In the genomic region with DNA sequence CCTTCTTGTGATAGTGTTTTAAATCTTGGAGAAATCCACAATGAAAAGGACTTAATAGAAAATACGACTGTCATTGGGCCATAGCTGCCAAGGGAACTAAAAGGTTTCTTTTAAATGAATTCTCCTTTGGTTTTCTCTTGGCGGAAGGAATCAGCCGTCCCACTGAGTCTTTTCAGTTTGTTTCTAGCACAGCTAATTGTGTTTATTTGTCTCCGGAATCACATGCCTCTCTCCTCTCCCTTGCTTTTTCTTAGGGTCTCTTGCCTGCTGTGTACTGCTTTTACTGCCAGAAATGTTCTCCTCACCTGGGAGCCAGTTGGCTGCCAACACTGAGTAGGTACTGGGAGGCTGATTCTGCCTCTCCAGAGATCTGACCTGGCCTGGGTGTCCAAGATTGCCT, we compare ENCODE assay signal across 13 cellular contexts.
"Had no signal": no experiment of that assay in that cellular context is flagged by ENCODE, and none has a peak within 500 bp of the region (broad histone marks: within the 10 kb centered on the region; RNA-seq: fewer than 3 reads in every experiment).

No MANE protein-coding gene starts in this region.

- H3K4me3 Mint-ChIP-seq: activated T-helper 1 cell treated with anti-CD3 and anti-CD28 coated beads, Interleukin-12 subunit alpha, Interleukin-12 subunit beta, Interleukin-2, Interleukin-4 antibody, amounts not matched to agents 30 ng/mL and 10 ng/mL and 1 ng/mL, durations not matched to agents 14 hours and 24 hours and 36 hours; effector memory CD8-positive, alpha-beta T cell; neural crest cell; stimulated activated memory B cell treated with anti-CD40 and anti-IgM and Interleukin-4, amounts not matched to agents 10 μg/mL and 1 μg/mL and 100 μg/mL, for 72 hours had no signal

- ATAC-seq: effector memory CD8-positive, alpha-beta T cell; foreskin keratinocyte; stimulated activated memory B cell treated with anti-CD40 and anti-IgM and Interleukin-4, amounts not matched to agents 10 μg/mL and 1 μg/mL and 100 μg/mL, for 72 hours had no signal

- H3K27me3 Mint-ChIP-seq: effector memory CD8-positive, alpha-beta T cell; stimulated activated memory B cell treated with anti-CD40 and anti-IgM and Interleukin-4, amounts not matched to agents 10 μg/mL and 1 μg/mL and 100 μg/mL, for 72 hours had no signal

- H3K27ac Mint-ChIP-seq: activated T-helper 1 cell treated with anti-CD3 and anti-CD28 coated beads, Interleukin-12 subunit alpha, Interleukin-12 subunit beta, Interleukin-2, Interleukin-4 antibody, amounts not matched to agents 30 ng/mL and 10 ng/mL and 1 ng/mL, durations not matched to agents 14 hours and 24 hours and 36 hours; stimulated activated memory B cell treated with anti-CD40 and anti-IgM and Interleukin-4, amounts not matched to agents 10 μg/mL and 1 μg/mL and 100 μg/mL, for 72 hours had no signal

- DNase-seq: activated CD4-positive, alpha-beta T cell treated with anti-CD3 and anti-CD28 coated beads, Interleukin-2, amount 50 U/mL, for 1 hour; activated CD8-positive, alpha-beta memory T cell treated with anti-CD3 and anti-CD28 coated beads for 24 hours; activated naive CD4-positive, alpha-beta T cell; adrenal gland; effector memory CD8-positive, alpha-beta T cell; foreskin keratinocyte; ovary; retina; stimulated activated CD4-positive, alpha-beta T cell treated with anti-CD3 and anti-CD28 coated beads, Interleukin-2, amount 100 ng/mL, for 48 hours; T-helper 9 cell had no signal
